In the genomic region with DNA sequence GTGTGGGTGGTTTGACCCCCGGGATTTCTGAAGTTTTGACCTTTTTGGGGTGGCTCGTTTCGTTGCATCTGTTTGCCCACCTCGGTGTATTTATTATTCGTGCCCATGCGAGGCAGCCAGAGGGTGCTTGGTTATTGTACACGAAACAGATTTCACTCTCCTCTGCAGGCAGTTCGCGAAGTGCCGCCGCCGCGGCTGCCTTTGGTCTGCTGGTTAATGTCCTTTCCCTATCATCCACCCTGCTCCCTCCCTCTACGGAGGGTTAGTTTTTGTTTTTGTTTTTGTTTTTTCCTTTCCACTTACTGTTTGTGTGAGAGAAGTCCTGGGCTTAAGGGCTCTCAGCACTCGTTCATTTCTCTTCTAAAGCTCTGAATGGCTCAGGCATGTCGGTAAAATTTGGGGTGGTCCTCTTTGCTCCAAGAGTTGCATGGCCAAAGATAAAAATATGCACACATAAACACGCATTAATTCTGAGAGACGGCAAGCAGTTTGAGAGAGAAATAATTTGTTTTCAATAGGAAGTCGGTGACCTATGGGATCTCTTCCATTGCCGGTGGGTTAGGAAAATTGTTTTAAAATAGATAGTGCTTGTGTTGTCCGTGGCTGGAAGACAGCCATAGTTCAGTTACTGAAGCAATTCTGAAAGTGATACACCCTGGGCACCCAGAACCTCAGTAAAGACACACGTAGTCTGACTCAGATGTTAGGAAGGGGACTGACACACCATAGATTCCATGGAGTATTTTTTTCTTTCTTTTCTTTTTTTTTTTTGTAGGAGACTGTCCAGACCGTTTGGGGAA, we compare ENCODE assay signal across 7 cellular contexts.
DNase-seq lines count a peak whose midpoint lies in the region; ATAC-seq lines count a peak whose summit lies in the region.

No MANE protein-coding gene starts in this region.

- no peaks in the 10 kb centered on the region for H3K27me3 ChIP-seq in neuron (ENCODE audit: insufficient read depth, low read length)

- ATAC-seq in HG02885 (IDR thresholded peaks at IDR 0.05; ENCODE audit: poor library complexity, unreplicated experiment) = no peak

- H3K4me1 ChIP-seq in neuron (ENCODE audit: insufficient read depth, low read length) = peaks cover 32% of the 10 kb centered on the region

- peak; percentile 77 for DNase-seq in GM03348 (ENCODE audit: low spot score)
- DNase-seq in NCI-H128 (lab: John Stamatoyannopoulos, UW; ENCODE audit: unreplicated experiment) = peak; percentile 64
- peak; percentile 23 for DNase-seq in activated gamma-delta T cell (lab: John Stamatoyannopoulos, UW)
- peak; percentile 10 for DNase-seq in germinal center (ENCODE audit: low spot score)
- no peak for DNase-seq in DMS79 (lab: John Stamatoyannopoulos, UW)

- H3K4me3 ChIP-seq in neuron (ENCODE audit: low read length) = peak overlapping the region; percentile 99

- no peaks in the 10 kb centered on the region for H3K36me3 ChIP-seq in neuron (ENCODE audit: insufficient read depth, low read length)

- peak overlapping the region; percentile 99 for H2AFZ ChIP-seq in neuron (ENCODE audit: low read depth, low read length)

- no peaks in the 10 kb centered on the region for H3K9me3 ChIP-seq in neuron (ENCODE audit: low read length)
